1 cellular context compared by ENCODE assay signal in genomic region chr6:21588812-21589811, GRCh38.
TF ChIP-seq lines count a peak whose summit lies in the region.

No MANE protein-coding gene starts in this region.

TF ChIP-seq in HepG2, 621 proteins besides CTCF, POLR2A, EP300 and RAD21 (continued from another document and continues in another):
- peak; percentile 52; the same call in 1 of the 2 replicates for TF ChIP-seq RFXANK (CRISPR knock-in tag; IDR thresholded peaks at IDR 0.05)
- peak; percentile 79 to 91 for TF ChIP-seq HMGXB4 (CRISPR knock-in tag; IDR thresholded peaks at IDR 0.05; ENCODE audit: borderline replicate concordance in 1 of 2, low read depth in 1 of 2)
- TF ChIP-seq HNRNPLL (IDR thresholded peaks at IDR 0.05; ENCODE audit: low read depth, low read length, poor library complexity, severe bottlenecking): peak; percentile 50
- peak; percentile 54; the same call in 1 of the 2 replicates for TF ChIP-seq RXRB (CRISPR knock-in tag; IDR thresholded peaks at IDR 0.05; ENCODE audit: borderline replicate concordance)
- TF ChIP-seq GTF3A (CRISPR knock-in tag; conservative IDR thresholded peaks at IDR 0.05): peak; percentile 86; the same call in 1 of the 2 replicates
- peak; percentile 15; the same call in 1 of the 2 replicates for TF ChIP-seq MAZ (IDR thresholded peaks at IDR 0.05; ENCODE audit: borderline replicate concordance, low read depth, low read length)
- TF ChIP-seq MAZ (CRISPR knock-in tag; IDR thresholded peaks at IDR 0.05; ENCODE audit: low read depth): peak; percentile 41; the same call in 1 of the 2 replicates
- no peak; the same call in 1 of the 2 replicates for TF ChIP-seq CBX5 (CRISPR knock-in tag; IDR thresholded peaks at IDR 0.05; ENCODE audit: borderline replicate concordance)
- 0 out of 2 replicates have a peak, but pooled peaks have one; percentile 7 for TF ChIP-seq THAP7 (CRISPR knock-in tag; IDR thresholded peaks at IDR 0.05)
- TF ChIP-seq ZBTB26 (CRISPR knock-in tag; IDR thresholded peaks at IDR 0.05; ENCODE audit: borderline replicate concordance): no peak
- TF ChIP-seq ZNF232 (CRISPR knock-in tag; IDR thresholded peaks at IDR 0.05; ENCODE audit: borderline replicate concordance): no peak; the same call in 1 of the 2 replicates
- TF ChIP-seq PRDM10 (CRISPR knock-in tag; IDR thresholded peaks at IDR 0.05; ENCODE audit: low read depth): 0 out of 2 replicates have a peak, but pooled peaks have one; percentile 41
- 0 out of 2 replicates have a peak, but pooled peaks have one; percentile 19 for TF ChIP-seq IRF9 (CRISPR knock-in tag; IDR thresholded peaks at IDR 0.05; ENCODE audit: borderline replicate concordance)
- peak; percentile 49; the same call in 1 of the 2 replicates for TF ChIP-seq HOMEZ (CRISPR knock-in tag; IDR thresholded peaks at IDR 0.05; ENCODE audit: low read depth)
- TF ChIP-seq ZNF576 (CRISPR knock-in tag; IDR thresholded peaks at IDR 0.05): no peak
- TF ChIP-seq TIGD3 (CRISPR knock-in tag; IDR thresholded peaks at IDR 0.05; ENCODE audit: borderline replicate concordance): no peak
- peak; percentile 88; the same call in 1 of the 2 replicates for TF ChIP-seq ZNF124 (CRISPR knock-in tag; IDR thresholded peaks at IDR 0.05)
- no peak for TF ChIP-seq ZNF678 (CRISPR knock-in tag; IDR thresholded peaks at IDR 0.05)
- no peak for TF ChIP-seq DZIP1 (CRISPR knock-in tag; IDR thresholded peaks at IDR 0.05)
- TF ChIP-seq HMG20B (CRISPR knock-in tag; conservative IDR thresholded peaks at IDR 0.05): 0 out of 2 replicates have a peak, but pooled peaks have one; percentile 20
- TF ChIP-seq PCBP2 (optimal IDR thresholded peaks at IDR 0.05; ENCODE audit: low read depth, low read length, poor library complexity, severe bottlenecking): peak; percentile 44
- TF ChIP-seq MEIS1 (CRISPR knock-in tag; IDR thresholded peaks at IDR 0.05; ENCODE audit: borderline replicate concordance): peak; percentile 69; the same call in 1 of the 2 replicates
- peak; percentile 51; the same call in 1 of the 2 replicates for TF ChIP-seq GFI1 (CRISPR knock-in tag; IDR thresholded peaks at IDR 0.05; ENCODE audit: borderline replicate concordance)
- TF ChIP-seq NR2F6 (IDR thresholded peaks at IDR 0.05): no peak
- peak; percentile 50; the same call in 1 of the 2 replicates for TF ChIP-seq NR2F6 (CRISPR knock-in tag; IDR thresholded peaks at IDR 0.05)
- no peak for TF ChIP-seq BRD4 (CRISPR knock-in tag; IDR thresholded peaks at IDR 0.05)
- 0 out of 2 replicates have a peak, but pooled peaks have one; percentile 66 for TF ChIP-seq ZBTB46 (CRISPR knock-in tag; IDR thresholded peaks at IDR 0.05; ENCODE audit: borderline replicate concordance)
- TF ChIP-seq TRIM22 (IDR thresholded peaks at IDR 0.05): no peak
- TF ChIP-seq ZNF558 (CRISPR knock-in tag; IDR thresholded peaks at IDR 0.05; ENCODE audit: borderline replicate concordance): no peak
- peak; percentile 52; the same call in 1 of the 2 replicates for TF ChIP-seq GATAD2A (CRISPR knock-in tag; IDR thresholded peaks at IDR 0.05)
- TF ChIP-seq GABPA (IDR thresholded peaks at IDR 0.05; ENCODE audit: low read depth, low read length): no peak
- peak; percentile 7; the same call in 1 of the 2 replicates for TF ChIP-seq GABPA (CRISPR knock-in tag; IDR thresholded peaks at IDR 0.05; ENCODE audit: low read depth)
- TF ChIP-seq MXD3 (CRISPR knock-in tag; IDR thresholded peaks at IDR 0.05): peak; percentile 79; the same call in 1 of the 2 replicates
- no peak for TF ChIP-seq PHF5A (CRISPR knock-in tag; IDR thresholded peaks at IDR 0.05; ENCODE audit: low read depth, unreplicated experiment)
- TF ChIP-seq ETV6 (CRISPR knock-in tag; conservative IDR thresholded peaks at IDR 0.05): no peak
- TF ChIP-seq KDM4B (CRISPR knock-in tag; IDR thresholded peaks at IDR 0.05): 0 out of 2 replicates have a peak, but pooled peaks have one; percentile 62
- peak; percentile 10; the same call in 1 of the 2 replicates for TF ChIP-seq CREM (IDR thresholded peaks at IDR 0.05)
- no peak for TF ChIP-seq CREM (CRISPR knock-in tag; IDR thresholded peaks at IDR 0.05)
- TF ChIP-seq PRMT3 (CRISPR knock-in tag; IDR thresholded peaks at IDR 0.05; ENCODE audit: borderline replicate concordance, low read depth): 0 out of 2 replicates have a peak, but pooled peaks have one; percentile 6
